Comparison of ENCODE assay signal across 11 cellular contexts in genomic region chr22:30866811-30867271, GRCh38.
DNase-seq lines count a peak whose midpoint lies in the region; ATAC-seq and TF ChIP-seq lines count a peak whose summit lies in the region.
"Had no signal": no experiment of that assay in that cellular context is flagged by ENCODE, and none has a peak within 500 bp of the region (broad histone marks: within the 10 kb centered on the region; RNA-seq: fewer than 3 reads in every experiment).

No MANE protein-coding gene starts in this region.

- H3K79me2 ChIP-seq in OCI-LY7 (ENCODE audit: insufficient read depth, low read depth, low read length) (no peaks in the 10 kb centered on the region), hepatocyte (no peaks in the 10 kb centered on the region)

- 95% methylated on average over 4 of the region's 4 CpGs for WGBS in hepatocyte (ENCODE audit: low lambda C conversion rate, missing lambda C conversion rate)

- H3K4me1 ChIP-seq in left ventricle myocardium inferior (no peaks in the 10 kb centered on the region), OCI-LY7 (ENCODE audit: insufficient read depth, low read length, poor library complexity, severe bottlenecking) (no peaks in the 10 kb centered on the region), hepatocyte (ENCODE audit: insufficient read depth) (peaks cover under 1% of the 10 kb centered on the region), uterus (no peaks in the 10 kb centered on the region), A673 (ENCODE audit: insufficient read depth, low read length, poor library complexity, severe bottlenecking) (no peaks in the 10 kb centered on the region)

- CTCF ChIA-PET in OCI-LY7 (lab: Charles Lee; ENCODE audit: unreplicated experiment) (no interaction called here), A673 (lab: Charles Lee) (no interaction called here)

- no peaks in the 10 kb centered on the region for H4K20me1 ChIP-seq in OCI-LY7 (ENCODE audit: insufficient read depth, low read length)
- H4K20me1 ChIP-seq in hepatocyte (ENCODE audit: insufficient read depth, poor library complexity, severe bottlenecking): no peaks in the 10 kb centered on the region

- H3K9me3 ChIP-seq in left ventricle myocardium inferior (replicated peaks) (no peaks in the 10 kb centered on the region), OCI-LY7 (ENCODE audit: low read length) (no peaks in the 10 kb centered on the region), hepatocyte (ENCODE audit: low read depth) (no peaks in the 10 kb centered on the region), uterus (no peaks in the 10 kb centered on the region), A673 (ENCODE audit: low read depth, low read length, poor library complexity, severe bottlenecking) (no peaks in the 10 kb centered on the region)

- no peak for TF ChIP-seq POLR2A in uterus (IDR thresholded peaks at IDR 0.05)

- H3K27me3 ChIP-seq in left ventricle myocardium inferior (ENCODE audit: low read depth) (no peaks in the 10 kb centered on the region), hepatocyte (no peaks in the 10 kb centered on the region), uterus (no peaks in the 10 kb centered on the region), A673 (replicated peaks; ENCODE audit: insufficient read depth, low read depth, low read length, poor library complexity) (no peaks in the 10 kb centered on the region)

- no peak for ATAC-seq in Right ventricle myocardium superior (ENCODE audit: poor library complexity)

- POLR2A ChIA-PET in OCI-LY7 (lab: Charles Lee) (no interaction called here), A673 (lab: Charles Lee; ENCODE audit: low non-redundant PET) (no interaction called here)

- no peak overlapping the region for H3K27ac ChIP-seq in left ventricle myocardium inferior (replicated peaks)
- no peak overlapping the region for H3K27ac ChIP-seq in OCI-LY7 (ENCODE audit: low read depth, low read length, poor library complexity, severe bottlenecking)
- no peak overlapping the region for H3K27ac ChIP-seq in hepatocyte
- no peak overlapping the region for H3K27ac ChIP-seq in uterus
- no peak overlapping the region for H3K27ac ChIP-seq in A673 (ENCODE audit: low read depth, low read length, poor library complexity, severe bottlenecking)

- BruUV-seq in OCI-LY7 (replicated peaks; lab: Mats Ljungman, UMichigan) (no TSS peak), A673 (replicated peaks; lab: Mats Ljungman, UMichigan) (no TSS peak)

- H3K4me2 ChIP-seq in OCI-LY7 (ENCODE audit: low read length) (no peak overlapping the region), hepatocyte (no peak overlapping the region)

- H3K4me3 ChIP-seq in left ventricle myocardium inferior (no peak overlapping the region), OCI-LY7 (ENCODE audit: low read depth, low read length, poor library complexity, severe bottlenecking) (no peak overlapping the region), hepatocyte (no peak overlapping the region), uterus (no peak overlapping the region), A673 (ENCODE audit: low read depth, low read length, poor library complexity, severe bottlenecking) (no peak overlapping the region)

- H3K36me3 ChIP-seq in left ventricle myocardium inferior: no peaks in the 10 kb centered on the region
- no peaks in the 10 kb centered on the region for H3K36me3 ChIP-seq in OCI-LY7 (ENCODE audit: insufficient read depth, low read length)
- no peaks in the 10 kb centered on the region for H3K36me3 ChIP-seq in hepatocyte (replicated peaks; ENCODE audit: insufficient read depth, low read depth)
- H3K36me3 ChIP-seq in uterus: no peaks in the 10 kb centered on the region
- H3K36me3 ChIP-seq in A673 (ENCODE audit: insufficient read depth, low read length, poor library complexity, severe bottlenecking): no peaks in the 10 kb centered on the region

- DNase-seq in Right ventricle myocardium superior (peak; percentile 15), left ventricle myocardium inferior (no peak), OCI-LY7 (ENCODE audit: low spot score) (peak; percentile 9), hepatocyte (ENCODE audit: low spot score) (peak; percentile 3), uterus (peak; percentile 9 to 10), NCI-H187 treated with DMSO at 0.1 percent for 48 hours (lab: John Stamatoyannopoulos, UW) (no peak), COLO668 (lab: John Stamatoyannopoulos, UW; ENCODE audit: unreplicated experiment) (no peak), A673 (ENCODE audit: low spot score) (no peak)
- DNase-seq: AML-193, cortex of kidney, NCI-H2029 had no signal

- H2AFZ ChIP-seq in OCI-LY7 (ENCODE audit: low read length) (no peak overlapping the region), hepatocyte (no peak overlapping the region)

- TF ChIP-seq CTCF in left ventricle myocardium inferior (IDR thresholded peaks at IDR 0.05; ENCODE audit: borderline replicate concordance): no peak
- peak; percentile 37; the same call in 1 of the 2 replicates for TF ChIP-seq CTCF in OCI-LY7 (conservative IDR thresholded peaks at IDR 0.05; ENCODE audit: low read length)
- TF ChIP-seq CTCF in hepatocyte (IDR thresholded peaks at IDR 0.05; ENCODE audit: poor library complexity): no peak
- no peak for TF ChIP-seq CTCF in uterus (IDR thresholded peaks at IDR 0.05)
- TF ChIP-seq CTCF in A673 (conservative IDR thresholded peaks at IDR 0.05; ENCODE audit: low read depth, low read length): no peak

- H3K9me2 ChIP-seq in OCI-LY7 (ENCODE audit: insufficient read depth, low read length) (no peaks in the 10 kb centered on the region), hepatocyte (replicated peaks; ENCODE audit: insufficient read depth) (no peaks in the 10 kb centered on the region)

- intact Hi-C loops in Right ventricle myocardium superior (cut with DNase I): no loop called here
- intact Hi-C loops in left ventricle myocardium inferior (cut with micrococcal nuclease): no loop called here
- intact Hi-C loops in OCI-LY7 (cut with micrococcal nuclease; ENCODE audit: unreplicated experiment): no loop called here
- intact Hi-C loops in uterus (cut with DNase I; ENCODE audit: low total_unique reads): no loop called here
- intact Hi-C loops in A673 (cut with micrococcal nuclease; ENCODE audit: unreplicated experiment): no loop called here

Comparison
In these comparisons a context has a peak if more than half of its experiments do, and no peak if none do; other contexts are left out.
1. DNase-seq: peak in Right ventricle myocardium superior (single experiment), OCI-LY7 (single experiment), hepatocyte (single experiment) and uterus (2 of 2); none in left ventricle myocardium inferior (single experiment), NCI-H187 treated with DMSO at 0.1 percent for 48 hours (single experiment), COLO668 (single experiment) and A673 (single experiment).